ENCODE assay signal across 11 cellular contexts in the genomic region with DNA sequence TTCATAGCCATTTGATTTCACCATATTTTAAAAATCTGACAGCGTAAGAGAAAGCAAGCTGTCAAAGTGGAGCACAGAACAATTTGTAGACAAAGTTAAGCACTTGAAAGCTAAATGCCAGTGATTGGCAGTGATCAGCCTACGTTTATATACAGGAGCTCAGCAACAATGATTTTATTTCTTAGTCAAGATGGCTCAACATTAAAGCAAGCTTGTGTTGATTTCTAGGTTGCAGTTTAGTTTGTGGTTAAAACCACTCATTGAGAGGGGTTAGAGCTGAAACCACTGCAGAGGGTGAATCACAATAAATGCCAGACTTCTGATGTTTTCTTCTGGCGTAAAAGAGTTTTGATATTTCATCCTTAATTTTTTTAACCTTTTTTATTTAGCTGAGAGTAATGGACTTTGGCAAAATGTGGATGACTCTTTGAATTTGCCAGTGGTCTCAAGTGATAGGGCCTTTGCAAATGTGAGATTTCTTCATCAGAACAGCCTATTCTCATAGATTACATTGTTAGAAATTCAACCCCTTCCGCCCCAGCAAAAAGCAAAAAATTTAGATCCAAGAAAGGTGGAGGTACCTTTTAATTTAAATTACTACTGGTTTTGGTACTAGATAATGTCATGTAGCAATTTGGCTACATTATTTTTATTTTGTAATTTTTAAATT.
DNase-seq lines count a peak whose midpoint lies in the region; ATAC-seq and TF ChIP-seq lines count a peak whose summit lies in the region.
"Had no signal": no experiment of that assay in that cellular context is flagged by ENCODE, and none has a peak within 500 bp of the region (broad histone marks: within the 10 kb centered on the region; RNA-seq: fewer than 3 reads in every experiment).

No MANE protein-coding gene starts in this region.

- no peak overlapping the region for H3K4me3 Mint-ChIP-seq in glutamatergic neuron (ENCODE audit: unreplicated experiment)
- H3K4me3 Mint-ChIP-seq: memory B cell; stimulated activated naive B cell treated with anti-CD40 and anti-IgM and Interleukin-4, amounts not matched to agents 10 μg/mL and 1 μg/mL and 100 μg/mL, for 72 hours had no signal

- peaks cover 7% of the 10 kb centered on the region for H3K4me1 Mint-ChIP-seq in glutamatergic neuron (ENCODE audit: low read depth, unreplicated experiment)

- H3K27me3 Mint-ChIP-seq in glutamatergic neuron (ENCODE audit: unreplicated experiment): peaks cover 4% of the 10 kb centered on the region
- H3K27me3 Mint-ChIP-seq: memory B cell; stimulated activated naive B cell treated with anti-CD40 and anti-IgM and Interleukin-4, amounts not matched to agents 10 μg/mL and 1 μg/mL and 100 μg/mL, for 72 hours had no signal

- H3K27ac Mint-ChIP-seq in glutamatergic neuron (ENCODE audit: unreplicated experiment): no peak overlapping the region
- H3K27ac Mint-ChIP-seq: memory B cell; stimulated activated naive B cell treated with anti-CD40 and anti-IgM and Interleukin-4, amounts not matched to agents 10 μg/mL and 1 μg/mL and 100 μg/mL, for 72 hours had no signal

- peaks cover 35% of the 10 kb centered on the region for H3K4me1 ChIP-seq in foreskin keratinocyte

- H3K27ac ChIP-seq in foreskin keratinocyte: peak overlapping the region; percentile 38

- no peaks in the 10 kb centered on the region for H3K36me3 Mint-ChIP-seq in glutamatergic neuron (ENCODE audit: unreplicated experiment)

- no peaks in the 10 kb centered on the region for H3K9me3 Mint-ChIP-seq in glutamatergic neuron (ENCODE audit: unreplicated experiment)
- H3K9me3 Mint-ChIP-seq: memory B cell had no signal

- peak; percentile 41 for ATAC-seq in GM19468 (IDR thresholded peaks at IDR 0.05; ENCODE audit: extremely low read depth, unreplicated experiment)
- peak; percentile 94 for ATAC-seq in foreskin keratinocyte
- no peak for ATAC-seq in HG02885 (IDR thresholded peaks at IDR 0.05; ENCODE audit: poor library complexity, unreplicated experiment)

- no peaks in the 10 kb centered on the region for H3K27me3 ChIP-seq in foreskin keratinocyte

- no peak for TF ChIP-seq CTCF in foreskin keratinocyte (conservative IDR thresholded peaks at IDR 0.05)
- TF ChIP-seq CTCF in glutamatergic neuron (IDR thresholded peaks at IDR 0.05; ENCODE audit: partially characterized antibody, unreplicated experiment): no peak

- DNase-seq in CD1c-positive myeloid dendritic cell (ENCODE audit: extremely low spot score) (peak; percentile 11), SW480 (ENCODE audit: low spot score) (peak; percentile 41), foreskin keratinocyte (peak; percentile 68 to 87), NCI-H82 (lab: John Stamatoyannopoulos, UW) (no peak), glutamatergic neuron (no peak)
- no peak for DNase-seq in activated effector memory CD4-positive, alpha-beta T cell treated with Interleukin-2 at 50 U/mL for 16 hours
- DNase-seq: NCI-H2029 treated with DMSO at 0.1 percent for 48 hours; stimulated activated naive B cell treated with anti-CD40 and anti-IgM and Interleukin-4, amounts not matched to agents 10 μg/mL and 1 μg/mL and 100 μg/mL, for 72 hours had no signal

Comparison
In these comparisons a context has a peak if more than half of its experiments do, and no peak if none do; other contexts are left out.
1. DNase-seq: peak in CD1c-positive myeloid dendritic cell (single experiment), SW480 (single experiment) and foreskin keratinocyte (2 of 2); none in NCI-H82 (single experiment), activated effector memory CD4-positive, alpha-beta T cell treated with Interleukin-2 at 50 U/mL for 16 hours (single experiment) and glutamatergic neuron (single experiment).